In the genomic region with DNA sequence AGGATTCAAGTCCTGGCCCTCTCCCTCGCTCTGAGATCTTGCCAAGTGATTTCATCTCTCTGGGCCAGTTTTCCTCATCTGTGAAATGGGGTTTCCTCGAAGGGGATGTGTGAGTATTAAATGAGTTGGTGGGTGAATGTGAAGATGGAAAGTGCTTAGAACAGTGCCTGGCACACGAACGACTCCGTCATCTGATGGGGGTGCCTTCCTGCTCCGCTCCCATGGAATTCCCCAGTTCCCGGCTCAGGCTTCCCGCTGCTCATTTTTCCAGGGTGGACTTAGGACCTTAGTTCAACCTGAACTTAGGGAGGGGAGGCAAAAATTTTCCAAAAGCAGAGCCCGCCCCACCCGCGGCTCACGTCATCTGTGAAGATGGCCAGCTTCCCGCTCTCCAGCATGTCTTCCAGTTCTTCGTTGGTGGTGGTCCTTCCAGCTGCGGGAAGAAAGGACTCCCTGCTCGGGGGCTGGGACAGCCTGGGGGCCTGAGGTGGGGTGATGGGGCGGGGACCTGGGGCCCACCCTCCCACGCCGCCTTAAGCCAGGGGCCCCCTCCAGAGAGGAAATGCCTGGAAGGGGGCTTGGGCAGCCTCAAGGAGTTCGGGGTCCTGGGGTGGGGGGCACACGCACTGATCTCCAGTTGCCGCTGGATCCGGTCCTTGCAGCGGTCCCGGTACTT, we compare ENCODE assay signal across 6 cellular contexts. TPM values are rescaled to one million over a fixed set of nuclear protein-coding genes. Genes with fewer than 3 reads are reported as not detected.
DNase-seq lines count a peak whose midpoint lies in the region; ATAC-seq and TF ChIP-seq lines count a peak whose summit lies in the region.

No MANE protein-coding gene starts in this region.

- DNase-seq in activated CD4-positive, alpha-beta T cell treated with anti-CD3 and anti-CD28 coated beads, Interleukin-2, amount 10 ng/mL, durations not matched to agents 7 days and 5 days = no peak
- DNase-seq in activated CD4-positive, alpha-beta T cell treated with anti-CD3 and anti-CD28 coated beads, Interleukin-2, amount 50 U/mL, for 1 hour = no peak
- DNase-seq in fibroblast of the aortic adventitia (ENCODE audit: low read depth) (peak; percentile 48), suprapubic skin (ENCODE audit: low spot score in 2 of 2) (no peak), D341Med (ENCODE audit: low spot score) (no peak)

- H3K27me3 Mint-ChIP-seq in activated CD4-positive, alpha-beta T cell treated with anti-CD3 and anti-CD28 coated beads, Interleukin-2, amount 10 ng/mL, durations not matched to agents 7 days and 5 days = peaks cover 8% of the 10 kb centered on the region

- peaks cover 36% of the 10 kb centered on the region for H3K4me1 ChIP-seq in suprapubic skin

- WGBS in suprapubic skin = 11% methylated on average over 19 of the region's 25 CpGs

- TF ChIP-seq CTCF in fibroblast of the aortic adventitia (IDR thresholded peaks at IDR 0.05; ENCODE audit: insufficient read depth, low read length) (no peak), suprapubic skin (IDR thresholded peaks at IDR 0.05) (no peak)

- H3K27ac Mint-ChIP-seq in activated CD4-positive, alpha-beta T cell treated with anti-CD3 and anti-CD28 coated beads, Interleukin-2, amount 10 ng/mL, durations not matched to agents 7 days and 5 days = peak overlapping the region; percentile 82

- no peaks in the 10 kb centered on the region for H3K36me3 ChIP-seq in suprapubic skin

- peak overlapping the region; percentile 77 for H3K4me3 Mint-ChIP-seq in activated CD4-positive, alpha-beta T cell treated with anti-CD3 and anti-CD28 coated beads, Interleukin-2, amount 10 ng/mL, durations not matched to agents 7 days and 5 days

- no peak for TF ChIP-seq EP300 in suprapubic skin (IDR thresholded peaks at IDR 0.05)

- peaks cover 25% of the 10 kb centered on the region for H3K4me1 Mint-ChIP-seq in activated CD4-positive, alpha-beta T cell treated with anti-CD3 and anti-CD28 coated beads, Interleukin-2, amount 10 ng/mL, durations not matched to agents 7 days and 5 days

- H3K9me3 Mint-ChIP-seq in activated CD4-positive, alpha-beta T cell treated with anti-CD3 and anti-CD28 coated beads, Interleukin-2, amount 10 ng/mL, durations not matched to agents 7 days and 5 days = no peaks in the 10 kb centered on the region

- ATAC-seq in GM19395 (IDR thresholded peaks at IDR 0.05; ENCODE audit: unreplicated experiment) = no peak

- TF ChIP-seq POLR2A in suprapubic skin (IDR thresholded peaks at IDR 0.05) = no peak

- H3K9me3 ChIP-seq in suprapubic skin = no peaks in the 10 kb centered on the region

- H3K4me3 ChIP-seq in fibroblast of the aortic adventitia (ENCODE audit: low read depth, low read length) (peak overlapping the region; percentile 71), suprapubic skin (peak overlapping the region; percentile 50)

- H3K36me3 Mint-ChIP-seq in activated CD4-positive, alpha-beta T cell treated with anti-CD3 and anti-CD28 coated beads, Interleukin-2, amount 10 ng/mL, durations not matched to agents 7 days and 5 days (ENCODE audit: low read depth) = no peaks in the 10 kb centered on the region

- H3K27me3 ChIP-seq in suprapubic skin = no peaks in the 10 kb centered on the region

- CTCF ChIA-PET in activated CD4-positive, alpha-beta T cell treated with anti-CD3 and anti-CD28 coated beads, Interleukin-2, amount 10 ng/mL, durations not matched to agents 7 days and 5 days (lab: Charles Lee) = interaction anchor here (1.2 to 1.9 kb wide), 3 partner anchors 11 to 42 kb away, joined by 3 to 5 read pairs (median 4); no protein-coding TSS in a partner anchor

- H3K27ac ChIP-seq in suprapubic skin = peak overlapping the region; percentile 73

- POLR2A ChIA-PET in activated CD4-positive, alpha-beta T cell treated with anti-CD3 and anti-CD28 coated beads, Interleukin-2, amount 10 ng/mL, durations not matched to agents 7 days and 5 days (lab: Charles Lee) = no interaction called here

RNA-seq across cellular contexts. Expression of gene HSD3B7, which starts 11.5 kb away (rescaled TPM):
- total RNA-seq in activated CD4-positive, alpha-beta T cell treated with anti-CD3 and anti-CD28 coated beads, Interleukin-2, amount 10 ng/mL, durations not matched to agents 7 days and 5 days = 1 to 10 TPM; 3.4 to 3.5 TPM
- total RNA-seq in fibroblast of the aortic adventitia (ENCODE audit: low replicate concordance) (15.5 and 60.9 TPM in 2 replicates), suprapubic skin (10 to 100 TPM; 13.2 to 20.8 (median 16.0) TPM)

RNA-seq across cellular contexts. Expression of gene STX1B, which starts 14.0 kb away (rescaled TPM):
- total RNA-seq in activated CD4-positive, alpha-beta T cell treated with anti-CD3 and anti-CD28 coated beads, Interleukin-2, amount 10 ng/mL, durations not matched to agents 7 days and 5 days = 1 to 10 TPM in 1 of 2 experiments, under 1 TPM in 1; 0.62 to 1.1 TPM
- total RNA-seq in fibroblast of the aortic adventitia (ENCODE audit: low replicate concordance) (2.1 and 2.3 TPM in 2 replicates), suprapubic skin (1 to 10 TPM in 2 of 4 donors, under 1 TPM in 2; 0.55 to 3.5 (median 2.0) TPM)

RNA-seq across cellular contexts. Expression of gene STX4, which starts 36.9 kb away (rescaled TPM):
- total RNA-seq in activated CD4-positive, alpha-beta T cell treated with anti-CD3 and anti-CD28 coated beads, Interleukin-2, amount 10 ng/mL, durations not matched to agents 7 days and 5 days = 10 to 100 TPM; 48.0 to 56.7 TPM
- total RNA-seq in fibroblast of the aortic adventitia (ENCODE audit: low replicate concordance) = 24.2 and 29.7 TPM in 2 replicates
- 100 to 1,000 TPM in 1 of 4 donors, 10 to 100 TPM in 3; 32.5 to 118 (median 47.8) TPM for total RNA-seq in suprapubic skin

RNA-seq across cellular contexts. Expression of gene SETD1A, which starts 38.9 kb away (rescaled TPM):
- total RNA-seq in activated CD4-positive, alpha-beta T cell treated with anti-CD3 and anti-CD28 coated beads, Interleukin-2, amount 10 ng/mL, durations not matched to agents 7 days and 5 days = 10 to 100 TPM; 26.5 to 26.6 TPM
- 1.6 and 5.3 TPM in 2 replicates for total RNA-seq in fibroblast of the aortic adventitia (ENCODE audit: low replicate concordance)
- 10 to 100 TPM; 12.5 to 14.7 (median 13.7) TPM for total RNA-seq in suprapubic skin

RNA-seq across cellular contexts. Expression of gene ORAI3, which starts 47.6 kb away (rescaled TPM):
- 10 to 100 TPM; 18.4 to 19.0 TPM for total RNA-seq in activated CD4-positive, alpha-beta T cell treated with anti-CD3 and anti-CD28 coated beads, Interleukin-2, amount 10 ng/mL, durations not matched to agents 7 days and 5 days
- 33.0 and 35.6 TPM in 2 replicates for total RNA-seq in fibroblast of the aortic adventitia (ENCODE audit: low replicate concordance)
- 10 to 100 TPM; 25.7 to 41.0 (median 32.7) TPM for total RNA-seq in suprapubic skin
